ENCODE assay signal across 36 cellular contexts in the genomic region with DNA sequence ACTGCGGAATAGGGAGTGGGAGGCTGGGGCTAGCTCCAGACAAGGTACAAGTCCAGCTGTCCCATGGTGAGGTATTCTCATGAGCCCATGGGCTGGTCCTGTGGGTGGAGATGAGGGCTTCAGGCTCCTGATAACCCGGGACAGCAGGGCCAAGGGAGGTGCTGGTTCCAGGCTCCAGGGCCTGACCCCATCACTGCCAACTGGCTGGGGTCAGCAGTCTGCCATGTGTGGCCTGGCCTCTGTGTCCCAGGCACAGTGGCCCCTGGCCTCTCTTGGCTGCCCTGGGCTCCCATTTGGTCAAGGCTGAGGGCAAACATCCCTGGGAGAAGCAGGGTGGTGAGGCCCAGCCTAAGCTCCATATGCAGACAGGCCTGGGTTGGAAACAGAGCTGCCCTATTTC. TPM values are rescaled to one million over a fixed set of nuclear protein-coding genes. Genes with fewer than 3 reads are reported as not detected.
"Had no signal": no experiment of that assay in that cellular context is flagged by ENCODE, and none has a peak within 500 bp of the region (broad histone marks: within the 10 kb centered on the region; RNA-seq: fewer than 3 reads in every experiment).

No MANE protein-coding gene starts in this region.

- H3K27me3 ChIP-seq: brain microvascular endothelial cell, MG63, Peyer's patch, SJSA1 had no signal

- ATAC-seq: activated CD8-positive, alpha-beta memory T cell treated with anti-CD3 and anti-CD28 coated beads, Interleukin-2, amount 10 ng/mL, durations not matched to agents 7 days and 5 days; PC-3 had no signal

- H3K9me3 ChIP-seq: MG63, Peyer's patch, SJSA1 had no signal

- H3K4me1 ChIP-seq: Peyer's patch, SJSA1 had no signal

- DNase-seq: activated CD4-positive, alpha-beta memory T cell treated with anti-CD3 and anti-CD28 coated beads, Interleukin-2, amount 10 ng/mL, durations not matched to agents 7 days and 5 days; activated CD4-positive, alpha-beta T cell treated with anti-CD3 and anti-CD28 coated beads for 1 hour; activated CD4-positive, alpha-beta T cell treated with anti-CD3 and anti-CD28 coated beads for 48 hours; activated CD4-positive, CD25-positive, alpha-beta regulatory T cell; activated CD8-positive, alpha-beta memory T cell treated with anti-CD3 and anti-CD28 coated beads, Interleukin-2, amount 10 ng/mL, durations not matched to agents 7 days and 5 days; activated CD8-positive, alpha-beta memory T cell treated with anti-CD3 and anti-CD28 coated beads, Interleukin-2, amount 50 U/mL, for 48 hours; activated effector memory CD4-positive, alpha-beta T cell treated with anti-CD3 and anti-CD28 coated beads, Interleukin-2, amount 50 U/mL, for 16 hours; activated naive CD4-positive, alpha-beta T cell; activated naive CD4-positive, alpha-beta T cell treated with anti-CD3 and anti-CD28 coated beads, Interleukin-2, amount 50 U/mL, for 16 hours; activated naive CD8-positive, alpha-beta T cell treated with anti-CD3 and anti-CD28 coated beads for 36 hours; activated T-cell treated with anti-CD3 and anti-CD28 coated beads, Interleukin-2, amount 50 U/mL, for 48 hours; amniotic stem cell; aorta; brain microvascular endothelial cell; central memory CD4-positive, alpha-beta T cell; Kasumi-1; MG63; NCI-H1048; NCI-H1105 treated with DMSO at 0.1 percent for 48 hours; NCI-H1436; NCI-H1694; NCI-H1930; NCI-H2081 treated with DMSO at 0.1 percent for 48 hours; NCI-H226; NCI-H446 treated with DMSO at 0.1 percent for 48 hours; NCI-H524; NK-92 treated with Interleukin-12 subunit alpha and Interleukin-12 subunit beta, amount 100 ng/mL, for 24 hours; PC-3; RPMI8226; SHP77 treated with DMSO at 0.1 percent for 48 hours; SW 1271; T-helper 1 cell; T1000; WERI-Rb-1 had no signal

- H3K36me3 ChIP-seq: brain microvascular endothelial cell, MG63, Peyer's patch, SJSA1, WERI-Rb-1 had no signal

- H3K27ac ChIP-seq: brain microvascular endothelial cell, Peyer's patch, SJSA1, WERI-Rb-1 had no signal

- H3K4me3 ChIP-seq: MG63, Peyer's patch, SJSA1 had no signal

RNA-seq across cellular contexts. Expression of a gene that starts 1.0 kb away (rescaled TPM):
- total RNA-seq: activated CD4-positive, alpha-beta memory T cell treated with anti-CD3 and anti-CD28 coated beads, Interleukin-2, amount 10 ng/mL, durations not matched to agents 7 days and 5 days; PC-3; SJSA1 had no signal

RNA-seq across cellular contexts. Expression of a gene that starts 27.5 kb away (rescaled TPM):
- total RNA-seq: PC-3, SJSA1 had no signal
